Comparison of ENCODE assay signal across 1 cellular context in genomic region chr20:58851969-58852458, GRCh38.
TF ChIP-seq lines count a peak whose summit lies in the region.

No MANE protein-coding gene starts in this region.

TF ChIP-seq in HepG2, 621 proteins besides CTCF, POLR2A, EP300 and RAD21:
- no peak for TF ChIP-seq HDAC1 (CRISPR knock-in tag; IDR thresholded peaks at IDR 0.05)
- no peak for TF ChIP-seq ZBTB38 (CRISPR knock-in tag; IDR thresholded peaks at IDR 0.05)
- no peak for TF ChIP-seq HNRNPK (IDR thresholded peaks at IDR 0.05; ENCODE audit: low read depth, low read length, poor library complexity, severe bottlenecking)
- no peak for TF ChIP-seq PHB2 (IDR thresholded peaks at IDR 0.05; ENCODE audit: partially characterized antibody)
- TF ChIP-seq SNAPC5 (CRISPR knock-in tag; IDR thresholded peaks at IDR 0.05; ENCODE audit: borderline replicate concordance): no peak
